Comparison of ENCODE assay signal across 28 cellular contexts in the genomic region with DNA sequence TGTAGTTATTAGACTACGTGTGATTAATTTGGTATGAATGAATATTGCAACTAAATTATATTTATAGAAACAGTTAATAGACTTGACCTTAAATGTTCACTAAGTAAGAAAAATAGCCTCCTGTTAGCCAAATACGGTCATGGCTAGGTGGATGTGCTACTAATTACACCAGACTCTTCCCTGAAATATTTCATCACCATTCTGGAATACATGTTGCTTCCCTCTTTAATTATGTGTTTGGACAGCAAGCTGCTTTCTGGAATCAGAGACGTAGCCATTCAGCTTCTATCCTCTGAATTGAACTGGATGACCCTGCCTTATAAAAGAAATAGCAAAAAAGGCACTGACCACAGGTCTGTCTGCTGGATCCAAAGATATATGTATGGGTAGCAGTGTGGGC.
"Had no signal": no experiment of that assay in that cellular context is flagged by ENCODE, and none has a peak within 500 bp of the region (broad histone marks: within the 10 kb centered on the region; RNA-seq: fewer than 3 reads in every experiment).

No MANE protein-coding gene starts in this region.

- H3K9me3 ChIP-seq: breast epithelium, esophagus squamous epithelium, neutrophil, ovary, thyroid gland, upper lobe of left lung had no signal

- H3K36me3 ChIP-seq: breast epithelium, esophagus squamous epithelium, neutrophil, ovary, thyroid gland, upper lobe of left lung had no signal

- H3K4me3 ChIP-seq: breast epithelium, esophagus squamous epithelium, lung, ovary, smooth muscle cell, thyroid gland, upper lobe of left lung had no signal

- DNase-seq: activated CD4-positive, alpha-beta T cell treated with anti-CD3 and anti-CD28 coated beads for 36 hours; activated CD4-positive, alpha-beta T cell treated with anti-CD3 and anti-CD28 coated beads, Interleukin-2, amount 50 U/mL, for 48 hours; activated CD4-positive, CD25-positive, alpha-beta regulatory T cell; activated CD8-positive, alpha-beta memory T cell treated with anti-CD3 and anti-CD28 coated beads for 24 hours; activated effector memory CD4-positive, alpha-beta T cell treated with anti-CD3 and anti-CD28 coated beads, Interleukin-2, amount 50 U/mL, for 16 hours; activated naive CD4-positive, alpha-beta T cell treated with anti-CD3 and anti-CD28 coated beads, Interleukin-2, amount 10 ng/mL, durations not matched to agents 7 days and 5 days; activated naive CD8-positive, alpha-beta T cell treated with anti-CD3 and anti-CD28 coated beads, Interleukin-2, amount 10 ng/mL, durations not matched to agents 7 days and 5 days; amygdala; endodermal cell; esophagus squamous epithelium; head of caudate nucleus; hypothalamus; immature natural killer cell; kidney; nephron progenitor cell; ovary; stimulated activated CD4-positive, alpha-beta T cell treated with anti-CD3 and anti-CD28 coated beads, Interleukin-1b, Interleukin-23, amount 100 ng/mL, for 48 hours; stimulated activated CD4-positive, alpha-beta T cell treated with anti-CD3 and anti-CD28 coated beads, Interleukin-4, amount 100 ng/mL, for 4 hours; stimulated activated CD8-positive, alpha-beta memory T cell treated with anti-CD3 and anti-CD28 coated beads, Interleukin-4, amount 100 ng/mL, for 48 hours; stimulated activated naive CD8-positive, alpha-beta T cell treated with anti-CD3 and anti-CD28 coated beads, Interleukin-15, amount 100 ng/mL, for 72 hours; T-helper 1 cell; thyroid gland had no signal

- H3K27ac ChIP-seq: neutrophil, ovary, thyroid gland, upper lobe of left lung had no signal

- H3K27me3 ChIP-seq: breast epithelium, esophagus squamous epithelium, neutrophil, ovary, thyroid gland, upper lobe of left lung had no signal

- H3K4me1 ChIP-seq: thyroid gland, upper lobe of left lung had no signal

- ATAC-seq: activated CD4-positive, alpha-beta T cell treated with anti-CD3 and anti-CD28 coated beads for 36 hours; stimulated activated memory B cell treated with anti-CD40 and anti-IgM and Interleukin-4, amounts not matched to agents 10 μg/mL and 1 μg/mL and 100 μg/mL, for 72 hours; stimulated activated naive CD8-positive, alpha-beta T cell treated with anti-CD3 and anti-CD28 coated beads, Interleukin-15, amount 100 ng/mL, for 72 hours had no signal

- FAIRE-seq: kidney had no signal
